21 cellular contexts compared by ENCODE assay signal in genomic region chr5:109225695-109226094, GRCh38.
DNase-seq lines count a peak whose midpoint lies in the region; ATAC-seq and TF ChIP-seq lines count a peak whose summit lies in the region.
"Had no signal": no experiment of that assay in that cellular context is flagged by ENCODE, and none has a peak within 500 bp of the region (broad histone marks: within the 10 kb centered on the region; RNA-seq: fewer than 3 reads in every experiment).

No MANE protein-coding gene starts in this region.

- H3K27me3 ChIP-seq in adrenal gland = no peaks in the 10 kb centered on the region
- no peaks in the 10 kb centered on the region for H3K27me3 ChIP-seq in right cardiac atrium (ENCODE audit: control insufficient read depth, insufficient read depth)
- H3K27me3 ChIP-seq in ovary = no peaks in the 10 kb centered on the region
- H3K27me3 ChIP-seq: BE2C, Peyer's patch, SJSA1 had no signal

- H3K4me3 ChIP-seq in adrenal gland = no peak overlapping the region
- H3K4me3 ChIP-seq in fibroblast of pulmonary artery (replicated peaks; ENCODE audit: low read depth, low read length) = no peak overlapping the region
- no peak overlapping the region for H3K4me3 ChIP-seq in right cardiac atrium (ENCODE audit: low read length)
- H3K4me3 ChIP-seq in ovary = no peak overlapping the region
- H3K4me3 ChIP-seq: A549, Peyer's patch, SJSA1 had no signal

- TF ChIP-seq POLR2A in adrenal gland (IDR thresholded peaks at IDR 0.05) = no peak
- TF ChIP-seq POLR2A in ovary (IDR thresholded peaks at IDR 0.05) = no peak

- H3K36me3 ChIP-seq in adrenal gland (replicated peaks in 1 of 2) (no peaks in the 10 kb centered on the region), ovary (no peaks in the 10 kb centered on the region)
- H3K36me3 ChIP-seq: BE2C, Peyer's patch, SJSA1 had no signal

- DNase-seq in adrenal gland = peak in 5 of 7 donors; percentile 17 to 62 (median 31)
- DNase-seq in fibroblast of pulmonary artery (ENCODE audit: low read depth) = peak; percentile 8
- DNase-seq in right cardiac atrium = peak; percentile 31 to 84 (median 66)
- peak; percentile 60 to 90 (median 75) for DNase-seq in ovary
- DNase-seq in GM03348 (ENCODE audit: low spot score) = no peak
- no peak for DNase-seq in NCI-H2107 treated with DMSO at 0.1 percent for 48 hours (lab: John Stamatoyannopoulos, UW; ENCODE audit: unreplicated experiment)
- no peak for DNase-seq in activated T-cell treated with anti-CD3 and anti-CD28 coated beads for 4 hours
- DNase-seq: BE2C, DMS53, H7, KG1, NCI-H1092 treated with DMSO at 0.1 percent for 48 hours, NCI-H1436 treated with DMSO at 0.1 percent for 48 hours, NCI-H1930, NCI-H2227 treated with DMSO at 0.1 percent for 48 hours, NCI-H524, NCI-H82, Peyer's patch had no signal

- no peak for TF ChIP-seq EP300 in ovary (IDR thresholded peaks at IDR 0.05)

- H3K4me1 ChIP-seq in adrenal gland (replicated peaks in 1 of 2) (no peaks in the 10 kb centered on the region), right cardiac atrium (ENCODE audit: control insufficient read depth, insufficient read depth, low read length) (no peaks in the 10 kb centered on the region), ovary (ENCODE audit: insufficient read depth) (peaks cover 7% of the 10 kb centered on the region)
- H3K4me1 ChIP-seq: A549, Peyer's patch, SJSA1 had no signal

- no peak for TF ChIP-seq CTCF in adrenal gland (IDR thresholded peaks at IDR 0.05)
- TF ChIP-seq CTCF in fibroblast of pulmonary artery (IDR thresholded peaks at IDR 0.05; ENCODE audit: low read length, missing control alignments) = no peak
- TF ChIP-seq CTCF in ovary (IDR thresholded peaks at IDR 0.05) = no peak

- H3K27ac ChIP-seq in adrenal gland = no peak overlapping the region
- no peak overlapping the region for H3K27ac ChIP-seq in right cardiac atrium (ENCODE audit: low read length)
- peak overlapping the region in 1 of 2 donors; percentile 41 for H3K27ac ChIP-seq in ovary
- H3K27ac ChIP-seq: A549, Peyer's patch, SJSA1 had no signal

- H3K9me3 ChIP-seq in adrenal gland (replicated peaks in 1 of 3) (no peaks in the 10 kb centered on the region), right cardiac atrium (ENCODE audit: control insufficient read depth, low read length) (no peaks in the 10 kb centered on the region), ovary (no peaks in the 10 kb centered on the region)
- H3K9me3 ChIP-seq: A549, BE2C, Peyer's patch, SJSA1 had no signal

- intact Hi-C loops in adrenal gland (cut with DNase I) = no loop called here
- intact Hi-C loops in right cardiac atrium (cut with DNase I) = no loop called here
- intact Hi-C loops in ovary (cut with DNase I) = no loop called here

- WGBS in adrenal gland, 4 donors = 48 to 69% (median 57%) methylated on average over 6 of the region's 6 CpGs
- 42% methylated on average over 6 of the region's 6 CpGs for WGBS in right cardiac atrium
- 8 to 10% (median 9%) methylated on average over 6 of the region's 6 CpGs for WGBS in ovary, 3 donors

- ATAC-seq in right cardiac atrium (peak; percentile 67 to 73), GM18909 (IDR thresholded peaks at IDR 0.05; ENCODE audit: poor library complexity, unreplicated experiment) (no peak)
- ATAC-seq: A549 had no signal

Comparison
In these comparisons a context has a peak if more than half of its experiments do, and no peak if none do; other contexts are left out.
1. DNase-seq: peak in adrenal gland (5 of 7), fibroblast of pulmonary artery (single experiment), right cardiac atrium (3 of 3) and ovary (5 of 5); none in GM03348 (single experiment), NCI-H2107 treated with DMSO at 0.1 percent for 48 hours (single experiment) and activated T-cell treated with anti-CD3 and anti-CD28 coated beads for 4 hours (single experiment).